ENCODE assay signal across 8 cellular contexts in genomic region chr2:189698020-189698887, GRCh38.
DNase-seq lines count a peak whose midpoint lies in the region; ATAC-seq and TF ChIP-seq lines count a peak whose summit lies in the region.

No MANE protein-coding gene starts in this region.

- peak; percentile 50 for TF ChIP-seq CTCF in OCI-LY3 (IDR thresholded peaks at IDR 0.05; ENCODE audit: low read depth, low read length)

- H3K4me3 ChIP-seq in OCI-LY3 (ENCODE audit: low read length), result peak overlapping the region; percentile 74

- no peaks in the 10 kb centered on the region for H3K9me3 ChIP-seq in OCI-LY3 (ENCODE audit: insufficient read depth, low read length)

- H3K9me3 Mint-ChIP-seq in activated T-cell treated with anti-CD3 and anti-CD28 coated beads, Interleukin-2, amount 50 U/mL, for 24 hours, result no peaks in the 10 kb centered on the region

- H3K4me2 ChIP-seq in OCI-LY3 (ENCODE audit: low read length), result peak overlapping the region; percentile 64

- H3K4me1 ChIP-seq in OCI-LY3 (ENCODE audit: low read length), result no peaks in the 10 kb centered on the region

- no peak overlapping the region for H3K27ac Mint-ChIP-seq in activated T-cell treated with anti-CD3 and anti-CD28 coated beads, Interleukin-2, amount 50 U/mL, for 24 hours

- peak overlapping the region; percentile 84 for H2AFZ ChIP-seq in OCI-LY3 (ENCODE audit: low read depth, low read length)

- no peaks in the 10 kb centered on the region for H3K27me3 ChIP-seq in OCI-LY3 (ENCODE audit: low read depth, low read length)

- H3K27me3 Mint-ChIP-seq in activated T-cell treated with anti-CD3 and anti-CD28 coated beads, Interleukin-2, amount 50 U/mL, for 24 hours, result no peaks in the 10 kb centered on the region

- no peaks in the 10 kb centered on the region for H3K79me2 ChIP-seq in OCI-LY3 (ENCODE audit: low read length)

- ATAC-seq in HG02798 (IDR thresholded peaks at IDR 0.05; ENCODE audit: poor library complexity, unreplicated experiment) (peak; percentile 48), HG03457 (IDR thresholded peaks at IDR 0.05; ENCODE audit: unreplicated experiment) (no peak)

- H3K4me3 Mint-ChIP-seq in activated T-cell treated with anti-CD3 and anti-CD28 coated beads, Interleukin-2, amount 50 U/mL, for 24 hours, result no peak overlapping the region

- H3K36me3 ChIP-seq in OCI-LY3 (replicated peaks; ENCODE audit: low read depth, low read length), result no peaks in the 10 kb centered on the region

- peak overlapping the region; percentile 45 for H3K9ac ChIP-seq in OCI-LY3 (ENCODE audit: low read length)

- no peak overlapping the region for H3K27ac ChIP-seq in OCI-LY3 (ENCODE audit: low read length)

- no peaks in the 10 kb centered on the region for H3K4me1 Mint-ChIP-seq in activated T-cell treated with anti-CD3 and anti-CD28 coated beads, Interleukin-2, amount 50 U/mL, for 24 hours (ENCODE audit: low read depth)

- peaks cover 8% of the 10 kb centered on the region for H3K36me3 Mint-ChIP-seq in activated T-cell treated with anti-CD3 and anti-CD28 coated beads, Interleukin-2, amount 50 U/mL, for 24 hours (ENCODE audit: low read depth)

- H4K20me1 ChIP-seq in OCI-LY3 (ENCODE audit: insufficient read depth, low read length), result no peaks in the 10 kb centered on the region

- DNase-seq in activated T-cell treated with anti-CD3 and anti-CD28 coated beads for 4 hours (peak; percentile 32), astrocyte of the hippocampus (ENCODE audit: low read depth, low spot score) (peak; percentile 56), iPS DF 19.7 (ENCODE audit: low read depth, low spot score) (peak; percentile 57)
- DNase-seq in activated T-cell treated with anti-CD3 and anti-CD28 coated beads, Interleukin-2, amount 50 U/mL, for 24 hours, result no peak
- peak; percentile 24 for DNase-seq in stimulated activated CD4-positive, alpha-beta T cell treated with anti-CD3 and anti-CD28 coated beads, Interleukin-2, amount 100 ng/mL, for 4 hours (ENCODE audit: low read depth)
